8 cellular contexts compared by ENCODE assay signal in genomic region chr5:149434162-149435014, GRCh38. TPM values are rescaled to one million over a fixed set of nuclear protein-coding genes. Genes with fewer than 3 reads are reported as not detected.
DNase-seq lines count a peak whose midpoint lies in the region; ATAC-seq and TF ChIP-seq lines count a peak whose summit lies in the region.

No MANE protein-coding gene starts in this region.

- TF ChIP-seq CTCF in right lobe of liver (IDR thresholded peaks at IDR 0.05): peak; percentile 63 to 90 (median 82)

- no peak for TF ChIP-seq POLR2A in right lobe of liver (IDR thresholded peaks at IDR 0.05)

- WGBS in right lobe of liver (ENCODE audit: insufficient coverage, low coverage, low lambda C conversion rate, missing lambda C conversion rate): 25% methylated on average over 7 of the region's 7 CpGs

- no peak overlapping the region for H3K27ac ChIP-seq in right lobe of liver

- H3K9me3 ChIP-seq in right lobe of liver: no peaks in the 10 kb centered on the region

- H3K4me1 ChIP-seq in right lobe of liver: peaks cover 0 to 4% (median 0%) of the 10 kb centered on the region in 4 donors

- H3K36me3 ChIP-seq in right lobe of liver: no peaks in the 10 kb centered on the region

- H3K27me3 ChIP-seq in right lobe of liver: no peaks in the 10 kb centered on the region

- DNase-seq in NCI-H510A treated with DMSO at 0.1 percent for 48 hours (lab: John Stamatoyannopoulos, UW) (peak; percentile 65), NCI-H510A (lab: John Stamatoyannopoulos, UW) (no peak), NCI-H187 treated with DMSO at 0.1 percent for 48 hours (lab: John Stamatoyannopoulos, UW) (peak; percentile 5), cerebellum (ENCODE audit: low spot score) (peak; percentile 62), right lobe of liver (peak in 1 of 3 donors; percentile 47)
- DNase-seq in stimulated activated CD8-positive, alpha-beta memory T cell treated with anti-CD3 and anti-CD28 coated beads, Interleukin-15, amount 100 ng/mL, for 48 hours (ENCODE audit: low read depth in 2 of 2): peak; percentile 12 to 18

- H3K4me3 ChIP-seq in right lobe of liver: no peak overlapping the region

- intact Hi-C loops in right lobe of liver (cut with DNase I): no loop called here

- peak; percentile 21 to 62 for ATAC-seq in activated CD4-positive, CD25-positive, alpha-beta regulatory T cell treated with anti-CD3 and anti-CD28 coated beads, Interleukin-2, amount 50 U/mL, for 24 hours
- ATAC-seq in right lobe of liver: peak; percentile 55 to 64 (median 62)
- no peak for ATAC-seq in GM21381 (IDR thresholded peaks at IDR 0.05; ENCODE audit: unreplicated experiment)

RNA-seq across cellular contexts. Expression of gene IL17B, which starts 55.3 kb away (rescaled TPM):
- total RNA-seq in cerebellum (not detected), right lobe of liver (not detected)
